Comparison of ENCODE assay signal across 33 cellular contexts in genomic region chr4:137198791-137199190, GRCh38.
"Had no signal": no experiment of that assay in that cellular context is flagged by ENCODE, and none has a peak within 500 bp of the region (broad histone marks: within the 10 kb centered on the region; RNA-seq: fewer than 3 reads in every experiment).

No MANE protein-coding gene starts in this region.

- H3K4me3 Mint-ChIP-seq: activated CD4-positive, alpha-beta memory T cell treated with anti-CD3 and anti-CD28 coated beads for 36 hours; activated CD4-positive, alpha-beta T cell treated with anti-CD3 and anti-CD28 coated beads for 36 hours; activated CD4-positive, alpha-beta T cell treated with anti-CD3 and anti-CD28 coated beads, Interleukin-2, amount 10 ng/mL, durations not matched to agents 24 days and 14 days; activated CD8-positive, alpha-beta memory T cell treated with anti-CD3 and anti-CD28 coated beads, Interleukin-2, amount 10 ng/mL, durations not matched to agents 7 days and 5 days; activated CD8-positive, alpha-beta T cell treated with anti-CD3 and anti-CD28 coated beads, Interleukin-2, amount 10 ng/mL, durations not matched to agents 7 days and 5 days; activated naive CD4-positive, alpha-beta T cell treated with anti-CD3 and anti-CD28 coated beads for 36 hours; activated naive CD8-positive, alpha-beta T cell; activated T-helper 1 cell treated with anti-CD3 and anti-CD28 coated beads, Interleukin-12 subunit alpha, Interleukin-12 subunit beta, Interleukin-2, Interleukin-4 antibody, amounts not matched to agents 30 ng/mL and 10 ng/mL and 1 ng/mL, durations not matched to agents 14 hours and 24 hours and 36 hours; T-helper 17 cell; T-helper 2 cell treated with Interferon-gamma antibody and Interleukin-4, amounts not matched to agents 5 μg/mL and 100 μg/mL, for 36 hours had no signal

- H3K27me3 ChIP-seq: adrenal gland, body of pancreas, colonic mucosa, esophagus squamous epithelium had no signal

- DNase-seq: activated CD4-positive, alpha-beta memory T cell treated with anti-CD3 and anti-CD28 coated beads for 36 hours; activated CD4-positive, alpha-beta T cell treated with anti-CD3 and anti-CD28 coated beads for 36 hours; activated CD4-positive, alpha-beta T cell treated with anti-CD3 and anti-CD28 coated beads, Interleukin-2, amount 10 ng/mL, durations not matched to agents 24 days and 14 days; activated CD4-positive, CD25-positive, alpha-beta regulatory T cell; activated CD4-positive, CD25-positive, alpha-beta regulatory T cell treated with anti-CD3 and anti-CD28 coated beads, Interleukin-2, amount 50 U/mL, for 72 hours; activated CD8-positive, alpha-beta memory T cell treated with anti-CD3 and anti-CD28 coated beads, Interleukin-2, amount 10 ng/mL, durations not matched to agents 7 days and 5 days; activated CD8-positive, alpha-beta memory T cell treated with anti-CD3 and anti-CD28 coated beads, Interleukin-2, amount 50 U/mL, for 4 hours; activated CD8-positive, alpha-beta T cell treated with anti-CD3 and anti-CD28 coated beads, Interleukin-2, amount 10 ng/mL, durations not matched to agents 7 days and 5 days; activated effector memory CD4-positive, alpha-beta T cell treated with anti-CD3 and anti-CD28 coated beads, Interleukin-2, amount 50 U/mL, for 16 hours; activated naive CD4-positive, alpha-beta T cell treated with anti-CD3 and anti-CD28 coated beads for 36 hours; activated T-cell treated with anti-CD3 and anti-CD28 coated beads, Interleukin-2, amount 50 U/mL, for 1 hour; activated T-cell treated with anti-CD3 and anti-CD28 coated beads, Interleukin-2, amount 50 U/mL, for 48 hours; adrenal gland; amygdala; aorta; body of pancreas; central memory CD4-positive, alpha-beta T cell; cerebellar nuclear complex; colonic mucosa; effector CD8-positive, alpha-beta T cell; esophagus squamous epithelium; foreskin fibroblast; head of caudate nucleus; T-helper 1 cell; T-helper 17 cell; T1000 had no signal

- H3K27me3 Mint-ChIP-seq: activated CD4-positive, alpha-beta memory T cell treated with anti-CD3 and anti-CD28 coated beads for 36 hours; activated CD4-positive, alpha-beta T cell treated with anti-CD3 and anti-CD28 coated beads for 36 hours; activated CD4-positive, alpha-beta T cell treated with anti-CD3 and anti-CD28 coated beads, Interleukin-2, amount 10 ng/mL, durations not matched to agents 24 days and 14 days; activated CD8-positive, alpha-beta memory T cell treated with anti-CD3 and anti-CD28 coated beads, Interleukin-2, amount 10 ng/mL, durations not matched to agents 7 days and 5 days; activated naive CD8-positive, alpha-beta T cell; T-helper 17 cell had no signal

- H3K4me1 Mint-ChIP-seq: activated CD4-positive, alpha-beta T cell treated with anti-CD3 and anti-CD28 coated beads for 36 hours; activated CD4-positive, alpha-beta T cell treated with anti-CD3 and anti-CD28 coated beads, Interleukin-2, amount 10 ng/mL, durations not matched to agents 24 days and 14 days; activated CD8-positive, alpha-beta memory T cell treated with anti-CD3 and anti-CD28 coated beads, Interleukin-2, amount 10 ng/mL, durations not matched to agents 7 days and 5 days; T-helper 17 cell had no signal

- H3K36me3 Mint-ChIP-seq: activated CD4-positive, alpha-beta memory T cell treated with anti-CD3 and anti-CD28 coated beads for 36 hours; activated CD8-positive, alpha-beta memory T cell treated with anti-CD3 and anti-CD28 coated beads, Interleukin-2, amount 10 ng/mL, durations not matched to agents 7 days and 5 days; activated naive CD8-positive, alpha-beta T cell had no signal

- H3K9me3 Mint-ChIP-seq: activated CD4-positive, alpha-beta T cell treated with anti-CD3 and anti-CD28 coated beads, Interleukin-2, amount 10 ng/mL, durations not matched to agents 24 days and 14 days; activated naive CD4-positive, alpha-beta T cell treated with anti-CD3 and anti-CD28 coated beads for 36 hours; activated T-helper 1 cell treated with anti-CD3 and anti-CD28 coated beads, Interleukin-12 subunit alpha, Interleukin-12 subunit beta, Interleukin-2, Interleukin-4 antibody, amounts not matched to agents 30 ng/mL and 10 ng/mL and 1 ng/mL, durations not matched to agents 14 hours and 24 hours and 36 hours; activated T-helper 2 cell treated with anti-CD3 and anti-CD28 coated beads, Interferon-gamma antibody, Interleukin-2, Interleukin-4, amounts not matched to agents 10 μg/mL and 5 μg/mL and 100 μg/mL, durations not matched to agents 14 hours and 24 hours and 36 hours; T-helper 2 cell treated with Interferon-gamma antibody and Interleukin-4, amounts not matched to agents 5 μg/mL and 100 μg/mL, for 36 hours had no signal

- H3K27ac Mint-ChIP-seq: activated CD4-positive, alpha-beta memory T cell treated with anti-CD3 and anti-CD28 coated beads for 36 hours; activated CD4-positive, alpha-beta T cell treated with anti-CD3 and anti-CD28 coated beads for 36 hours; activated CD4-positive, alpha-beta T cell treated with anti-CD3 and anti-CD28 coated beads, Interleukin-2, amount 10 ng/mL, durations not matched to agents 24 days and 14 days; activated CD8-positive, alpha-beta memory T cell treated with anti-CD3 and anti-CD28 coated beads, Interleukin-2, amount 10 ng/mL, durations not matched to agents 7 days and 5 days; activated CD8-positive, alpha-beta T cell treated with anti-CD3 and anti-CD28 coated beads, Interleukin-2, amount 10 ng/mL, durations not matched to agents 7 days and 5 days; activated naive CD4-positive, alpha-beta T cell treated with anti-CD3 and anti-CD28 coated beads for 36 hours; activated naive CD8-positive, alpha-beta T cell; activated T-helper 1 cell treated with anti-CD3 and anti-CD28 coated beads, Interleukin-12 subunit alpha, Interleukin-12 subunit beta, Interleukin-2, Interleukin-4 antibody, amounts not matched to agents 30 ng/mL and 10 ng/mL and 1 ng/mL, durations not matched to agents 14 hours and 24 hours and 36 hours; activated T-helper 2 cell treated with anti-CD3 and anti-CD28 coated beads, Interferon-gamma antibody, Interleukin-2, Interleukin-4, amounts not matched to agents 10 μg/mL and 5 μg/mL and 100 μg/mL, durations not matched to agents 14 hours and 24 hours and 36 hours; T-helper 17 cell; T-helper 2 cell treated with Interferon-gamma antibody and Interleukin-4, amounts not matched to agents 5 μg/mL and 100 μg/mL, for 36 hours had no signal

- H3K9me3 ChIP-seq: adrenal gland, body of pancreas, colonic mucosa, esophagus squamous epithelium had no signal

- H3K4me1 ChIP-seq: adrenal gland, body of pancreas, colonic mucosa, esophagus squamous epithelium had no signal

- H3K27ac ChIP-seq: adrenal gland, body of pancreas, colonic mucosa, epithelial cell of prostate, esophagus squamous epithelium had no signal

- FAIRE-seq: endometrium, endothelial cell of umbilical vein had no signal

- H3K36me3 ChIP-seq: adrenal gland, colonic mucosa, esophagus squamous epithelium had no signal

- ATAC-seq: activated CD4-positive, alpha-beta T cell treated with anti-CD3 and anti-CD28 coated beads for 36 hours; activated CD8-positive, alpha-beta memory T cell treated with anti-CD3 and anti-CD28 coated beads, Interleukin-2, amount 10 ng/mL, durations not matched to agents 7 days and 5 days; activated CD8-positive, alpha-beta T cell treated with anti-CD3 and anti-CD28 coated beads, Interleukin-2, amount 10 ng/mL, durations not matched to agents 7 days and 5 days; body of pancreas; T-helper 17 cell had no signal

- H3K4me3 ChIP-seq: adrenal gland, body of pancreas, colonic mucosa, esophagus squamous epithelium had no signal
